In the genomic region with DNA sequence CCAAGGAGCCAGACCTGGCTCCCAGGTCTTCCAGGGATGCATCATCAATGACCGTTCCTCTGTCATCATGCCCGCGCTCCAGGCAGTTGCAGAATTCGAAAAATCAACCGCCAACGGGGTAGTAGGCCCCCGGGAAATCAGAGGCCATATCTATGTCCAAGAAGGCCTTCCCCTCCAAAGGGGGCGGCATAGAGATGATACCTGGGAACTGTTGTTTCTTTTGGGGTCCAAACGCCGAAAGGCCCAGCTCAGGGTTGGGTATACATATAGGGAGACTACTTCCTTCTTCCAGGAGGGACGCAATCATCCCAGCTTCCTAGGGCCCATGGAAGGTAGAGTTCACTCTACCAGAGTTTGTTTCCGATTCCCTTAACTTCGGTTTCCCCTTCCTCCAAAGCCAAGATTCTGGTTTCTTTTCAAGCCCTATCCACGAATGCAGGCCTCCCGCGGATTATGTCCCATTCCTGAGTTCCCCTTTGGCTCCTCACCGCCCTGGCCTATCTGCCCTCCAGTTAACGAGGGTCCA, we compare ENCODE assay signal across 8 cellular contexts. TPM values are rescaled to one million over a fixed set of nuclear protein-coding genes. Genes with fewer than 3 reads are reported as not detected.
DNase-seq lines count a peak whose midpoint lies in the region; ATAC-seq and TF ChIP-seq lines count a peak whose summit lies in the region.

No MANE protein-coding gene starts in this region.

- H3K27me3 ChIP-seq in GM23338 (ENCODE audit: insufficient read depth): no peaks in the 10 kb centered on the region
- no peaks in the 10 kb centered on the region for H3K27me3 ChIP-seq in osteoblast (ENCODE audit: insufficient read depth, low read length)

- H3K27me3 Mint-ChIP-seq in GM23338 (ENCODE audit: insufficient read depth, low read depth, poor library complexity): peaks cover 8% of the 10 kb centered on the region

- H3K4me1 ChIP-seq in GM23338 (ENCODE audit: insufficient read depth): peaks cover 10% of the 10 kb centered on the region
- peaks cover 16% of the 10 kb centered on the region for H3K4me1 ChIP-seq in osteoblast (ENCODE audit: insufficient read depth, low read length)

- ATAC-seq in GM23338 (peak; percentile 22), GM21423 (IDR thresholded peaks at IDR 0.05; ENCODE audit: unreplicated experiment) (no peak), HG03175 (IDR thresholded peaks at IDR 0.05; ENCODE audit: unreplicated experiment) (no peak)

- H3K4me3 ChIP-seq in GM23338 (peak overlapping the region; percentile 99), WI38 (ENCODE audit: low read depth, low read length) (peak overlapping the region; percentile 88), fibroblast of mammary gland (ENCODE audit: control insufficient read depth, low read depth, low read length) (peak overlapping the region; percentile 99), osteoblast (ENCODE audit: insufficient read depth, low read length) (peak overlapping the region; percentile 98)

- peak overlapping the region; percentile 99 for H3K4me2 ChIP-seq in GM23338
- H3K4me2 ChIP-seq in osteoblast (ENCODE audit: insufficient read depth, low read length): peak overlapping the region; percentile 99

- peak overlapping the region; percentile 99 for H3K27ac Mint-ChIP-seq in GM23338

- peaks cover 11% of the 10 kb centered on the region; the same call in 1 of the 2 replicates for H3F3A ChIP-seq in GM23338 (replicated peaks; ENCODE audit: low read depth)

- H3K9me3 ChIP-seq in osteoblast (ENCODE audit: low read depth, low read length): no peaks in the 10 kb centered on the region

- H3K79me2 ChIP-seq in GM23338 (replicated peaks; ENCODE audit: insufficient read depth): peaks cover 56% of the 10 kb centered on the region
- H3K79me2 ChIP-seq in osteoblast (ENCODE audit: insufficient read depth, low read length): peaks cover 56% of the 10 kb centered on the region

- peak overlapping the region; percentile 94 for H3K27ac ChIP-seq in GM23338 (ENCODE audit: low read depth)
- H3K27ac ChIP-seq in osteoblast (ENCODE audit: low read depth, low read length): peak overlapping the region; percentile 90

- no peaks in the 10 kb centered on the region for H3K9me3 Mint-ChIP-seq in GM23338

- TF ChIP-seq CTCF in GM23338 (conservative IDR thresholded peaks at IDR 0.05; ENCODE audit: low read depth in 2 of 2): peak; percentile 12 to 27; a peak in 2 of 4 replicates
- TF ChIP-seq CTCF in WI38 (IDR thresholded peaks at IDR 0.05; ENCODE audit: low read depth, low read length): no peak
- no peak for TF ChIP-seq CTCF in fibroblast of mammary gland (conservative IDR thresholded peaks at IDR 0.05; ENCODE audit: control insufficient read depth, insufficient read depth, low read depth, low read length)
- no peak for TF ChIP-seq CTCF in osteoblast (IDR thresholded peaks at IDR 0.05; ENCODE audit: extremely low read depth, low read depth, low read length)

- peaks cover 24% of the 10 kb centered on the region for H4K20me1 ChIP-seq in GM23338 (replicated peaks; ENCODE audit: insufficient read depth)
- H4K20me1 ChIP-seq in osteoblast (ENCODE audit: insufficient read depth, low read length): peaks cover 10% of the 10 kb centered on the region

- H3K36me3 Mint-ChIP-seq in GM23338 (ENCODE audit: low read depth): peaks cover 33% of the 10 kb centered on the region

- H3K36me3 ChIP-seq in GM23338 (ENCODE audit: insufficient read depth) (peaks cover 14% of the 10 kb centered on the region; the same call in 1 of the 2 replicates), osteoblast (ENCODE audit: insufficient read depth, low read length) (peaks cover 23% of the 10 kb centered on the region)

- peak overlapping the region; percentile 100 for H3K4me3 Mint-ChIP-seq in GM23338

- peaks cover 13% of the 10 kb centered on the region for H3K4me1 Mint-ChIP-seq in GM23338

- H3K9me2 ChIP-seq in GM23338 (ENCODE audit: insufficient read depth): no peaks in the 10 kb centered on the region

- H2AFZ ChIP-seq in GM23338 (peak overlapping the region; percentile 98), osteoblast (ENCODE audit: low read length) (peak overlapping the region; percentile 97)

- DNase-seq in AG20443 (ENCODE audit: low spot score) (peak; percentile 61), GM23338 (ENCODE audit: low spot score) (peak; percentile 52), fibroblast of mammary gland (ENCODE audit: low read depth) (peak; percentile 47), osteoblast (ENCODE audit: insufficient read length, low spot score, missing footprints) (peak; percentile 77), inferior parietal cortex (ENCODE audit: extremely low spot score) (no peak)

TF ChIP-seq in GM23338, 12 proteins besides CTCF, POLR2A, EP300 and RAD21 (continues in another document):
- TF ChIP-seq NANOG (IDR thresholded peaks at IDR 0.05; ENCODE audit: borderline replicate concordance) (no peak), JUNB (IDR thresholded peaks at IDR 0.05; ENCODE audit: unreplicated experiment) (no peak), STAT1 (IDR thresholded peaks at IDR 0.05; ENCODE audit: unreplicated experiment) (no peak), POLR2AphosphoS5 (IDR thresholded peaks at IDR 0.05; ENCODE audit: low read depth) (no peak), ZNF331 (CRISPR knock-in tag; IDR thresholded peaks at IDR 0.05; ENCODE audit: low read depth) (no peak), EZH2phosphoT487 (IDR thresholded peaks at IDR 0.05; ENCODE audit: unreplicated experiment) (no peak), CREB1 (CRISPR knock-in tag; IDR thresholded peaks at IDR 0.05; ENCODE audit: low read depth) (no peak), EZH2 (IDR thresholded peaks at IDR 0.05; ENCODE audit: low read depth, unreplicated experiment) (no peak)
- TF ChIP-seq, protein P1, sequence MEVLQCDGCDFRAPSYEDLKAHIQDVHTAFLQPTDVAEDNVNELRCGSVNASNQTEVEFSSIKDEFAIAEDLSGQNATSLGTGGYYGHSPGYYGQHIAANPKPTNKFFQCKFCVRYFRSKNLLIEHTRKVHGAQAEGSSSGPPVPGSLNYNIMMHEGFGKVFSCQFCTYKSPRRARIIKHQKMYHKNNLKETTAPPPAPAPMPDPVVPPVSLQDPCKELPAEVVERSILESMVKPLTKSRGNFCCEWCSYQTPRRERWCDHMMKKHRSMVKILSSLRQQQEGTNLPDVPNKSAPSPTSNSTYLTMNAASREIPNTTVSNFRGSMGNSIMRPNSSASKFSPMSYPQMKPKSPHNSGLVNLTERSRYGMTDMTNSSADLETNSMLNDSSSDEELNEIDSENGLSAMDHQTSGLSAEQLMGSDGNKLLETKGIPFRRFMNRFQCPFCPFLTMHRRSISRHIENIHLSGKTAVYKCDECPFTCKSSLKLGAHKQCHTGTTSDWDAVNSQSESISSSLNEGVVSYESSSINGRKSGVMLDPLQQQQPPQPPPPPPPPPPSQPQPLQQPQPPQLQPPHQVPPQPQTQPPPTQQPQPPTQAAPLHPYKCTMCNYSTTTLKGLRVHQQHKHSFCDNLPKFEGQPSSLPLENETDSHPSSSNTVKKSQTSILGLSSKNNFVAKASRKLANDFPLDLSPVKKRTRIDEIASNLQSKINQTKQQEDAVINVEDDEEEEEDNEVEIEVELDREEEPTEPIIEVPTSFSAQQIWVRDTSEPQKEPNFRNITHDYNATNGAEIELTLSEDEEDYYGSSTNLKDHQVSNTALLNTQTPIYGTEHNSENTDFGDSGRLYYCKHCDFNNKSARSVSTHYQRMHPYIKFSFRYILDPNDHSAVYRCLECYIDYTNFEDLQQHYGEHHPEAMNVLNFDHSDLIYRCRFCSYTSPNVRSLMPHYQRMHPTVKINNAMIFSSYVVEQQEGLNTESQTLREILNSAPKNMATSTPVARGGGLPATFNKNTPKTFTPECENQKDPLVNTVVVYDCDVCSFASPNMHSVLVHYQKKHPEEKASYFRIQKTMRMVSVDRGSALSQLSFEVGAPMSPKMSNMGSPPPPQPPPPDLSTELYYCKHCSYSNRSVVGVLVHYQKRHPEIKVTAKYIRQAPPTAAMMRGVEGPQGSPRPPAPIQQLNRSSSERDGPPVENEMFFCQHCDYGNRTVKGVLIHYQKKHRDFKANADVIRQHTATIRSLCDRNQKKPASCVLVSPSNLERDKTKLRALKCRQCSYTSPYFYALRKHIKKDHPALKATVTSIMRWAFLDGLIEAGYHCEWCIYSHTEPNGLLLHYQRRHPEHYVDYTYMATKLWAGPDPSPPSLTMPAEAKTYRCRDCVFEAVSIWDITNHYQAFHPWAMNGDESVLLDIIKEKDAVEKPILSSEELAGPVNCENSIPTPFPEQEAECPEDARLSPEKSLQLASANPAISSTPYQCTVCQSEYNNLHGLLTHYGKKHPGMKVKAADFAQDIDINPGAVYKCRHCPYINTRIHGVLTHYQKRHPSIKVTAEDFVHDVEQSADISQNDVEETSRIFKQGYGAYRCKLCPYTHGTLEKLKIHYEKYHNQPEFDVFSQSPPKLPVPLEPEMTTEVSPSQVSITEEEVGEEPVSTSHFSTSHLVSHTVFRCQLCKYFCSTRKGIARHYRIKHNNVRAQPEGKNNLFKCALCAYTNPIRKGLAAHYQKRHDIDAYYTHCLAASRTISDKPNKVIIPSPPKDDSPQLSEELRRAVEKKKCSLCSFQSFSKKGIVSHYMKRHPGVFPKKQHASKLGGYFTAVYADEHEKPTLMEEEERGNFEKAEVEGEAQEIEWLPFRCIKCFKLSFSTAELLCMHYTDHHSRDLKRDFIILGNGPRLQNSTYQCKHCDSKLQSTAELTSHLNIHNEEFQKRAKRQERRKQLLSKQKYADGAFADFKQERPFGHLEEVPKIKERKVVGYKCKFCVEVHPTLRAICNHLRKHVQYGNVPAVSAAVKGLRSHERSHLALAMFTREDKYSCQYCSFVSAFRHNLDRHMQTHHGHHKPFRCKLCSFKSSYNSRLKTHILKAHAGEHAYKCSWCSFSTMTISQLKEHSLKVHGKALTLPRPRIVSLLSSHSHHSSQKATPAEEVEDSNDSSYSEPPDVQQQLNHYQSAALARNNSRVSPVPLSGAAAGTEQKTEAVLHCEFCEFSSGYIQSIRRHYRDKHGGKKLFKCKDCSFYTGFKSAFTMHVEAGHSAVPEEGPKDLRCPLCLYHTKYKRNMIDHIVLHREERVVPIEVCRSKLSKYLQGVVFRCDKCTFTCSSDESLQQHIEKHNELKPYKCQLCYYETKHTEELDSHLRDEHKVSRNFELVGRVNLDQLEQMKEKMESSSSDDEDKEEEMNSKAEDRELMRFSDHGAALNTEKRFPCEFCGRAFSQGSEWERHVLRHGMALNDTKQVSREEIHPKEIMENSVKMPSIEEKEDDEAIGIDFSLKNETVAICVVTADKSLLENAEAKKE (CRISPR knock-in tag; IDR thresholded peaks at IDR 0.05): no peak

RNA-seq across cellular contexts. Expression of a gene that starts 0.8 kb away (rescaled TPM):
- 20.7 and 27.5 TPM in 2 replicates for total RNA-seq in GM23338 (2014; rRNA removed; shearing (Covaris generic))
- 8.9 and 9.5 TPM in 2 replicates for polyA plus RNA-seq in GM23338 (2016; fragmentation: Nextera tagmentation; extraction: Ambion mirVana)
- 21.4 and 21.8 TPM in 2 replicates for total RNA-seq in osteoblast

RNA-seq across cellular contexts. Expression of a gene that starts 53.1 kb away (rescaled TPM):
- total RNA-seq in GM23338 (2014; rRNA removed; shearing (Covaris generic)): 20.7 and 24.9 TPM in 2 replicates
- polyA plus RNA-seq in GM23338 (2016; fragmentation: Nextera tagmentation; extraction: Ambion mirVana): 16.8 and 17.4 TPM in 2 replicates
- total RNA-seq in osteoblast: 40.9 and 43.9 TPM in 2 replicates

Comparison
In these comparisons a context has a peak if more than half of its experiments do, and no peak if none do; other contexts are left out.
1. CTCF ChIP-seq: peak in GM23338 (2 of 2); none in WI38 (single experiment), fibroblast of mammary gland (single experiment) and osteoblast (single experiment).
2. Peak in every context shown above with its lines, with median percentiles within 50 percentile points of each other: H3K4me3 ChIP-seq.